ENCODE assay signal across 19 cellular contexts in genomic region chr14:100419856-100420255, GRCh38. TPM values are rescaled to one million over a fixed set of nuclear protein-coding genes. Genes with fewer than 3 reads are reported as not detected.
DNase-seq lines count a peak whose midpoint lies in the region; ATAC-seq, FAIRE-seq and TF ChIP-seq lines count a peak whose summit lies in the region.
"Had no signal": no experiment of that assay in that cellular context is flagged by ENCODE, and none has a peak within 500 bp of the region (broad histone marks: within the 10 kb centered on the region; RNA-seq: fewer than 3 reads in every experiment).

No MANE protein-coding gene starts in this region.

- H3K79me1 ChIP-seq in H1 (ENCODE audit: low read depth, low read length), result no peaks in the 10 kb centered on the region; the same call in 1 of the 2 replicates

- peak; percentile 18 to 45; a peak in 3 of 4 replicates for TF ChIP-seq RAD21 in H1 (IDR thresholded peaks at IDR 0.05 in 1 of 2, conservative IDR thresholded peaks at IDR 0.05 in 1 of 2; ENCODE audit: low read depth in 2 of 2, low read length in 2 of 2)

- H3K9me3 ChIP-seq in Loucy (ENCODE audit: insufficient read depth, low read depth, low read length) (no peaks in the 10 kb centered on the region), H1 (ENCODE audit: insufficient read depth in 2 of 2, low read depth in 1 of 2, low read length in 1 of 2) (no peaks in the 10 kb centered on the region)
- H3K9me3 ChIP-seq: esophagus muscularis mucosa, heart right ventricle had no signal

- H3K14ac ChIP-seq in H1 (ENCODE audit: insufficient read length), result no peak overlapping the region

- no peak overlapping the region for H3K27ac ChIP-seq in H1 (ENCODE audit: low read depth, low read length)
- H3K27ac ChIP-seq: esophagus muscularis mucosa, heart right ventricle had no signal

- POLR2A ChIA-PET in H1 (lab: Charles Lee; ENCODE audit: partially characterized antibody), result interaction anchor here (0.8 to 1.2 kb wide), 2 partner anchors 10 to 134 kb away, joined by 4 to 5 read pairs; no protein-coding TSS in a partner anchor

- H3F3A ChIP-seq in Loucy (ENCODE audit: low read depth), result no peaks in the 10 kb centered on the region

- H3K27me3 Mint-ChIP-seq in osteocyte (ENCODE audit: unreplicated experiment), result no peaks in the 10 kb centered on the region
- H3K27me3 Mint-ChIP-seq: CD4-positive, CD25-positive, alpha-beta regulatory T cell had no signal

- no peaks in the 10 kb centered on the region for H3K79me2 ChIP-seq in Loucy (ENCODE audit: insufficient read depth, low read length)
- no peaks in the 10 kb centered on the region for H3K79me2 ChIP-seq in H1 (ENCODE audit: control insufficient read depth in 1 of 2, insufficient read depth in 2 of 2, low read length in 2 of 2)

- ATAC-seq in HG03432 (IDR thresholded peaks at IDR 0.05; ENCODE audit: unreplicated experiment), result no peak
- ATAC-seq: activated T-cell treated with anti-CD3 and anti-CD28 coated beads, Interleukin-2, amount 50 U/mL, for 72 hours; heart right ventricle; Right ventricle myocardium inferior had no signal

- no peak overlapping the region for H3K27ac Mint-ChIP-seq in osteocyte (ENCODE audit: unreplicated experiment)
- H3K27ac Mint-ChIP-seq: activated T-cell treated with anti-CD3 and anti-CD28 coated beads, Interleukin-2, amount 50 U/mL, for 72 hours had no signal

- no peak overlapping the region for H3K4me3 ChIP-seq in GM12864 (ENCODE audit: low read depth, low read length)
- H3K4me3 ChIP-seq in Loucy (ENCODE audit: low read length, poor library complexity, severe bottlenecking), result no peak overlapping the region
- no peak overlapping the region for H3K4me3 ChIP-seq in H1 (ENCODE audit: extremely low read depth in 1 of 4, insufficient read depth in 2 of 4, low read depth in 3 of 4, low read length in 4 of 4)
- H3K4me3 ChIP-seq: esophagus muscularis mucosa, heart right ventricle had no signal

- peaks cover 55% of the 10 kb centered on the region for H3K4me1 Mint-ChIP-seq in osteocyte (ENCODE audit: unreplicated experiment)

- no peak overlapping the region for H2BK120ac ChIP-seq in H1 (replicated peaks; ENCODE audit: low read depth, low read length)

- no peaks in the 10 kb centered on the region for H3K23me2 ChIP-seq in H1 (ENCODE audit: low read depth, low read length)

- no peak for FAIRE-seq in H1 (lab: Jason Lieb, UNC)
- FAIRE-seq: GM12892 had no signal

- H3K4ac ChIP-seq in H1 (replicated peaks; ENCODE audit: insufficient read length, low read depth, low read length), result no peak overlapping the region

- 85% methylated on average over 4 of the region's 4 CpGs; no CpG with 5 or more reads in 1 of the 2 experiments for WGBS in H1 (ENCODE audit: extremely low coverage in 1 of 2, insufficient coverage in 1 of 2, insufficient read length in 1 of 2, insufficient replicate concordance in 2 of 2, low coverage in 1 of 2, low lambda C conversion rate in 2 of 2, missing lambda C conversion rate in 1 of 2), 2 experiments

- no peak overlapping the region for H3K23ac ChIP-seq in H1 (ENCODE audit: insufficient read length)

- H2AFZ ChIP-seq in Loucy (ENCODE audit: low read length) (no peak overlapping the region), H1 (ENCODE audit: low read length) (no peak overlapping the region)

- H3K4me1 ChIP-seq in Loucy (ENCODE audit: insufficient read depth, low read length, poor library complexity, severe bottlenecking) (peaks cover 26% of the 10 kb centered on the region), H1 (replicated peaks in 1 of 4; ENCODE audit: control insufficient read depth in 3 of 4, insufficient read depth in 4 of 4, low read length in 3 of 4) (peaks cover 0 to 9% (median 3%) of the 10 kb centered on the region in 4 experiments; a peak in 6 of 7 replicates)

- no peak overlapping the region for H4K5ac ChIP-seq in H1 (ENCODE audit: insufficient read length, low read depth, low read length)

- no peak overlapping the region for H2BK12ac ChIP-seq in H1 (ENCODE audit: low read depth, low read length)

- CTCF ChIA-PET in H1 (lab: Charles Lee; ENCODE audit: partially characterized antibody), result interaction anchor here (0.6 to 9.9 kb wide), 21 partner anchors 9 to 326 kb away, joined by 3 to 119 read pairs (median 4); no protein-coding TSS in a partner anchor

- H3K9me3 Mint-ChIP-seq in osteocyte (ENCODE audit: unreplicated experiment), result no peaks in the 10 kb centered on the region
- H3K9me3 Mint-ChIP-seq: activated T-cell treated with anti-CD3 and anti-CD28 coated beads, Interleukin-2, amount 50 U/mL, for 72 hours had no signal

- TF ChIP-seq EP300 in H1 (IDR thresholded peaks at IDR 0.05; ENCODE audit: borderline replicate concordance in 1 of 2, low read depth in 2 of 2, low read length in 2 of 2), result no peak

- no peak overlapping the region for H3K56ac ChIP-seq in H1 (replicated peaks; ENCODE audit: insufficient read length, low read depth, low read length)

- DNase-seq in GM12864 (ENCODE audit: low read depth) (no peak), H1 (ENCODE audit: low read depth in 1 of 2, low spot score in 2 of 2) (no peak), osteocyte (ENCODE audit: extremely low spot score, unreplicated experiment) (no peak), T-helper 1 cell (no peak), hepatic stellate cell (ENCODE audit: low spot score) (no peak)
- DNase-seq: activated T-cell treated with anti-CD3 and anti-CD28 coated beads, Interleukin-2, amount 50 U/mL, for 72 hours; CD4-positive, CD25-positive, alpha-beta regulatory T cell; cortex of kidney; EL; heart right ventricle; NCI-H2029 treated with DMSO at 0.1 percent for 48 hours; NCI-H774; stimulated activated CD4-positive, alpha-beta T cell treated with anti-CD3 and anti-CD28 coated beads, Interleukin-15, amount 100 ng/mL, for 24 hours; T1000 had no signal

- no peak overlapping the region for H2BK20ac ChIP-seq in H1 (ENCODE audit: low read length)

- no peaks in the 10 kb centered on the region for H3K9me2 ChIP-seq in Loucy (replicated peaks; ENCODE audit: low read depth, low read length)

- H3K36me3 ChIP-seq in Loucy (ENCODE audit: insufficient read depth, low read length) (no peaks in the 10 kb centered on the region), H1 (ENCODE audit: control insufficient read depth in 2 of 4, insufficient read depth in 4 of 4, low read length in 3 of 4) (no peaks in the 10 kb centered on the region)
- H3K36me3 ChIP-seq: esophagus muscularis mucosa, heart right ventricle had no signal

- H2BK15ac ChIP-seq in H1 (ENCODE audit: low read length), result no peak overlapping the region

- H4K20me1 ChIP-seq in Loucy (ENCODE audit: insufficient read depth, low read length, poor library complexity, severe bottlenecking) (no peaks in the 10 kb centered on the region), H1 (replicated peaks in 1 of 2; ENCODE audit: control insufficient read depth in 1 of 2, insufficient read depth in 2 of 2, low read length in 2 of 2) (no peaks in the 10 kb centered on the region)

- no peaks in the 10 kb centered on the region for H3K27me3 ChIP-seq in Loucy (ENCODE audit: insufficient read depth, low read length, poor library complexity, severe bottlenecking)
- H3K27me3 ChIP-seq in H1 (replicated peaks in 1 of 4; ENCODE audit: control insufficient read depth in 3 of 4, extremely low read depth in 1 of 4, insufficient read depth in 3 of 4, low read length in 3 of 4), result no peaks in the 10 kb centered on the region
- H3K27me3 ChIP-seq: esophagus muscularis mucosa, heart right ventricle had no signal

- H4K91ac ChIP-seq in H1 (replicated peaks; ENCODE audit: insufficient read length, low read length), result no peak overlapping the region

- no peak overlapping the region for H2BK5ac ChIP-seq in H1 (ENCODE audit: low read depth, low read length)

- TF ChIP-seq CTCF in GM12864 (IDR thresholded peaks at IDR 0.05; ENCODE audit: low read depth, low read length, missing control alignments), result peak; percentile 3
- peak; percentile 45 for TF ChIP-seq CTCF in Loucy (conservative IDR thresholded peaks at IDR 0.05; ENCODE audit: low read length)
- TF ChIP-seq CTCF in H1 (IDR thresholded peaks at IDR 0.05; ENCODE audit: control extremely low read depth in 1 of 3, insufficient read depth in 1 of 3, low read depth in 1 of 3, low read length in 3 of 3), result peak; percentile 58 to 68 (median 59)
- peak; percentile 11 for TF ChIP-seq CTCF in osteocyte (IDR thresholded peaks at IDR 0.05)

- H2AK5ac ChIP-seq in H1 (ENCODE audit: low read depth, low read length), result no peak overlapping the region

- H3K9ac ChIP-seq in Loucy (ENCODE audit: low read depth, low read length, poor library complexity, severe bottlenecking) (no peak overlapping the region), H1 (replicated peaks in 1 of 4; ENCODE audit: extremely low read depth in 1 of 4, low read depth in 3 of 4, low read length in 3 of 4) (no peak overlapping the region)

- H3K4me2 ChIP-seq in Loucy (ENCODE audit: low read depth, low read length, poor library complexity, severe bottlenecking), result no peak overlapping the region
- H3K4me2 ChIP-seq in H1 (ENCODE audit: insufficient read depth in 1 of 2, low read depth in 2 of 2, low read length in 2 of 2), result no peak overlapping the region

- no peak overlapping the region for H3K18ac ChIP-seq in H1 (ENCODE audit: extremely low read depth, low read length)

- H4K8ac ChIP-seq in H1 (ENCODE audit: extremely low read depth, insufficient read depth, low read length), result no peak overlapping the region

- no peaks in the 10 kb centered on the region for H3K36me3 Mint-ChIP-seq in osteocyte (ENCODE audit: unreplicated experiment)

- no peak for TF ChIP-seq POLR2A in H1 (IDR thresholded peaks at IDR 0.05; ENCODE audit: control extremely low read depth in 1 of 2, low read depth in 2 of 2, low read length in 2 of 2)

- no peak overlapping the region for H3K4me3 Mint-ChIP-seq in osteocyte (ENCODE audit: unreplicated experiment)
- H3K4me3 Mint-ChIP-seq: activated T-cell treated with anti-CD3 and anti-CD28 coated beads, Interleukin-2, amount 50 U/mL, for 72 hours; CD4-positive, CD25-positive, alpha-beta regulatory T cell had no signal

TF ChIP-seq in H1, 55 proteins besides CTCF, POLR2A, EP300 and RAD21 (continues in another document):
- TF ChIP-seq TCF12 (IDR thresholded peaks at IDR 0.05; ENCODE audit: low read depth, low read length), result no peak
- TF ChIP-seq CBX8 (IDR thresholded peaks at IDR 0.05; ENCODE audit: borderline replicate concordance, low read depth, low read length), result no peak
- TF ChIP-seq GABPA (IDR thresholded peaks at IDR 0.05; ENCODE audit: borderline replicate concordance, insufficient read depth, low read length), result no peak
- TF ChIP-seq BACH1 (IDR thresholded peaks at IDR 0.05; ENCODE audit: low read length), result no peak
- TF ChIP-seq BRCA1 (IDR thresholded peaks at IDR 0.05; ENCODE audit: low read depth, low read length), result no peak

RNA-seq across cellular contexts. Expression of gene WDR25, which starts 43.6 kb away (rescaled TPM):
- 11.0 and 11.2 TPM in 2 replicates for total RNA-seq in H1 (2021; fragmentation: NEBNext Ultra II Directional; extraction: Animal tissue kit (Norgen Biotek cat#: 25700))
- polyA plus RNA-seq in H1 (2011; rRNA removed), result 16.2 and 22.7 TPM in 2 replicates
- polyA plus RNA-seq in H1 (2011; cell fraction: cytosol; rRNA removed), result 13.3 TPM
- 17.4 TPM for polyA plus RNA-seq in H1 (2011; cell fraction: nucleus; rRNA removed)
- polyA plus RNA-seq in H1 (2012, experiment 1 of 2), result 7.2 to 10.5 TPM (median 8.4 TPM) in 4 replicates
- polyA plus RNA-seq in H1 (2012, experiment 2 of 2), result 10.9 TPM
- polyA plus RNA-seq in H1 (2013, experiment 1 of 2), result 7.5 TPM
- 6.5 TPM for polyA plus RNA-seq in H1 (2013, experiment 2 of 2)
- 11.2 and 14.3 TPM in 2 replicates for polyA minus RNA-seq in H1 (2011; rRNA and poly(A)+ RNA removed)
- polyA minus RNA-seq in H1 (2011; cell fraction: cytosol; rRNA and poly(A)+ RNA removed), result 8.8 TPM
- 13.0 TPM for polyA minus RNA-seq in H1 (2011; cell fraction: nucleus; rRNA and poly(A)+ RNA removed)
- 15.5 and 20.0 TPM in 2 replicates for total RNA-seq in osteocyte

Comparison
In these comparisons a context has a peak if more than half of its experiments do, and no peak if none do; other contexts are left out.
1. CTCF ChIP-seq: peak in every context shown above with its lines; median percentile 59 in H1; 45 in Loucy; 11 in osteocyte; 3 in GM12864.